In genomic region chr2:97067279-97068004, GRCh38 we compare ENCODE assay signal across 23 cellular contexts. TPM values are rescaled to one million over a fixed set of nuclear protein-coding genes. Genes with fewer than 3 reads are reported as not detected.
A peak's percentile ranks its signal among the peaks of the same experiment; 100 is the strongest.
DNase-seq lines count a peak whose midpoint lies in the region; ATAC-seq and FAIRE-seq lines count a peak whose summit lies in the region.
"Had no signal": no experiment of that assay in that cellular context is flagged by ENCODE, and none has a peak within 500 bp of the region (broad histone marks: within the 10 kb centered on the region; RNA-seq: fewer than 3 reads in every experiment).

No MANE protein-coding gene starts in this region.

- DNase-seq in 8988T (peak; percentile 11), HTR-8/SVneo (ENCODE audit: insufficient read length, low spot score) (peak; percentile 21), fibroblast of gingiva (ENCODE audit: low read depth) (peak; percentile 2), trophoblast cell (no peak), SHP77 treated with DMSO at 0.1 percent for 48 hours (lab: John Stamatoyannopoulos, UW) (no peak), glomerular visceral epithelial cell (ENCODE audit: extremely low spot score) (no peak)
- no peak for DNase-seq in effector CD8-positive, alpha-beta T cell (lab: John Stamatoyannopoulos, UW)
- DNase-seq: ACHN, COR-L47, HFFc6, MV-4-11, NCI-H1417 treated with DMSO at 0.1 percent for 48 hours, NCI-H2029 treated with DMSO at 0.1 percent for 48 hours, NCI-H510A, NCI-H82 had no signal

- H3K4me2 ChIP-seq in trophoblast cell (ENCODE audit: low read length) = no peak overlapping the region

- no peak overlapping the region for H2BK12ac ChIP-seq in trophoblast cell (ENCODE audit: low read length)

- H3K27me3 ChIP-seq in trophoblast cell (ENCODE audit: insufficient read depth, low read length) = no peaks in the 10 kb centered on the region

- H3K27ac ChIP-seq in trophoblast cell (ENCODE audit: low read depth, low read length) = no peak overlapping the region
- H3K27ac ChIP-seq: HL-60 had no signal

- H3K79me1 ChIP-seq in trophoblast cell (ENCODE audit: low read length) = no peaks in the 10 kb centered on the region

- H4K8ac ChIP-seq in trophoblast cell (ENCODE audit: low read depth, low read length) = no peak overlapping the region

- no peak overlapping the region for H3K23ac ChIP-seq in trophoblast cell (ENCODE audit: low read length)

- no peaks in the 10 kb centered on the region for H3K79me2 ChIP-seq in trophoblast cell (ENCODE audit: control insufficient read depth, insufficient read depth, low read length, poor library complexity)

- no peak overlapping the region for H2BK5ac ChIP-seq in trophoblast cell (ENCODE audit: low read depth, low read length, poor library complexity)

- H2AFZ ChIP-seq in trophoblast cell (ENCODE audit: insufficient read depth, low read length, poor library complexity) = no peak overlapping the region

- no peak overlapping the region for H3K18ac ChIP-seq in trophoblast cell (ENCODE audit: low read length)

- peak overlapping the region; percentile 39 for H3K4me3 ChIP-seq in trophoblast cell (ENCODE audit: low read depth, low read length)
- H3K4me3 ChIP-seq: K562 had no signal

- no peak overlapping the region for H3K4ac ChIP-seq in trophoblast cell (ENCODE audit: low read depth, low read length)

- no CpG with 5 or more reads among the region's 5 CpGs for WGBS in trophoblast cell (ENCODE audit: extremely low coverage, insufficient coverage, insufficient read length)

- H2AK5ac ChIP-seq in trophoblast cell (ENCODE audit: low read length) = no peak overlapping the region

- H3K9me3 ChIP-seq in trophoblast cell (ENCODE audit: insufficient read depth, low read depth, low read length) = peaks cover 4% of the 10 kb centered on the region

- H2BK120ac ChIP-seq in trophoblast cell (ENCODE audit: insufficient read depth, low read length, poor library complexity) = no peak overlapping the region

- no peak for ATAC-seq in GM18873 (IDR thresholded peaks at IDR 0.05; ENCODE audit: low FRiP score, unreplicated experiment)
- ATAC-seq: K562, Panc1, SK-N-SH treated with all-trans-retinoic acid at 6 μM for 48 hours had no signal

- H4K91ac ChIP-seq in trophoblast cell (ENCODE audit: low read depth, low read length) = no peak overlapping the region

- no peaks in the 10 kb centered on the region for H3K4me1 ChIP-seq in trophoblast cell (ENCODE audit: control insufficient read depth in 1 of 2, insufficient read depth in 2 of 2, low read length in 2 of 2)

- FAIRE-seq in HTR-8/SVneo (lab: Jason Lieb, UNC) = peak; percentile 51
- FAIRE-seq: GM12892, GM19239, H54, K562 had no signal

- H3K9ac ChIP-seq in trophoblast cell (ENCODE audit: low read length) = no peak overlapping the region

- H3K36me3 ChIP-seq in trophoblast cell (ENCODE audit: control insufficient read depth in 1 of 2, insufficient read depth in 2 of 2, low read length in 2 of 2) = no peaks in the 10 kb centered on the region

- H4K12ac ChIP-seq in trophoblast cell (ENCODE audit: low read depth, low read length) = no peak overlapping the region

- no peak overlapping the region for H3K14ac ChIP-seq in trophoblast cell (ENCODE audit: low read length)

RNA-seq across cellular contexts. Expression of gene FAHD2B, which starts 27.2 kb away (rescaled TPM):
- polyA plus RNA-seq in trophoblast cell (2013) = 7.3 and 7.7 TPM in 2 replicates

RNA-seq across cellular contexts. Expression of gene ANKRD36, which starts 45.5 kb away (rescaled TPM):
- polyA plus RNA-seq in trophoblast cell (2013) = 3.4 and 3.5 TPM in 2 replicates

Comparison
In these comparisons a context has a peak if more than half of its experiments do, and no peak if none do; other contexts are left out.
1. DNase-seq: peak in 8988T (single experiment), HTR-8/SVneo (single experiment) and fibroblast of gingiva (single experiment); none in trophoblast cell (0 of 2), SHP77 treated with DMSO at 0.1 percent for 48 hours (single experiment), effector CD8-positive, alpha-beta T cell (single experiment) and glomerular visceral epithelial cell (single experiment).